Comparison of ENCODE assay signal across 18 cellular contexts in genomic region chr11:128305588-128305987, GRCh38.
A peak's percentile ranks its signal among the peaks of the same experiment; 100 is the strongest.
DNase-seq lines count a peak whose midpoint lies in the region; ATAC-seq and TF ChIP-seq lines count a peak whose summit lies in the region.
"Had no signal": no experiment of that assay in that cellular context is flagged by ENCODE, and none has a peak within 500 bp of the region (broad histone marks: within the 10 kb centered on the region; RNA-seq: fewer than 3 reads in every experiment).

No MANE protein-coding gene starts in this region.

- H3K4me1 Mint-ChIP-seq in activated CD4-positive, alpha-beta T cell treated with anti-CD3 and anti-CD28 coated beads, Interleukin-2, amount 10 ng/mL, durations not matched to agents 7 days and 5 days = peaks cover 74% of the 10 kb centered on the region
- peaks cover 57 to 76% of the 10 kb centered on the region in 2 donors for H3K4me1 Mint-ChIP-seq in natural killer cell treated with Interleukin-12 subunit alpha and Interleukin-12 subunit beta and Interleukin-15 and Interleukin-18, amount 100 ng/mL, for 72 hours (ENCODE audit: low read depth in 2 of 2)
- H3K4me1 Mint-ChIP-seq: mesothelial cell of epicardium had no signal

- peaks cover 38% of the 10 kb centered on the region for H3K36me3 Mint-ChIP-seq in activated CD4-positive, alpha-beta T cell treated with anti-CD3 and anti-CD28 coated beads, Interleukin-2, amount 10 ng/mL, durations not matched to agents 7 days and 5 days (ENCODE audit: low read depth)
- H3K36me3 Mint-ChIP-seq in activated naive CD4-positive, alpha-beta T cell treated with anti-CD3 and anti-CD28 coated beads, Interleukin-2, amount 50 U/mL, for 72 hours = peaks cover 11 to 32% of the 10 kb centered on the region in 2 donors
- peaks cover 5% of the 10 kb centered on the region for H3K36me3 Mint-ChIP-seq in natural killer cell treated with Interleukin-12 subunit alpha and Interleukin-12 subunit beta and Interleukin-15 and Interleukin-18, amount 100 ng/mL, for 72 hours
- H3K36me3 Mint-ChIP-seq: mesothelial cell of epicardium had no signal

- peak overlapping the region; percentile 40 for H3K4me3 Mint-ChIP-seq in activated CD4-positive, alpha-beta T cell treated with anti-CD3 and anti-CD28 coated beads, Interleukin-2, amount 10 ng/mL, durations not matched to agents 7 days and 5 days
- peak overlapping the region; percentile 85 for H3K4me3 Mint-ChIP-seq in natural killer cell treated with Interleukin-12 subunit alpha and Interleukin-12 subunit beta and Interleukin-15 and Interleukin-18, amount 100 ng/mL, for 72 hours
- H3K4me3 Mint-ChIP-seq: mesothelial cell of epicardium had no signal

- H4K20me1 ChIP-seq in KMS-11 (ENCODE audit: insufficient read depth) = no peaks in the 10 kb centered on the region

- no peak overlapping the region for H3K9ac ChIP-seq in KMS-11

- 0 out of 2 replicates have a peak overlapping the region, but pooled peaks have one; percentile 87 for H3K4me2 ChIP-seq in KMS-11

- H3K4me3 ChIP-seq in KMS-11 (IDR thresholded peaks at IDR 0.05; ENCODE audit: insufficient read depth, low read depth, low read length) = no peak overlapping the region
- H3K4me3 ChIP-seq: dorsolateral prefrontal cortex, MG63, thoracic aorta had no signal

- peak overlapping the region; percentile 91 for H3K27ac Mint-ChIP-seq in activated CD4-positive, alpha-beta T cell treated with anti-CD3 and anti-CD28 coated beads, Interleukin-2, amount 10 ng/mL, durations not matched to agents 7 days and 5 days
- H3K27ac Mint-ChIP-seq in activated naive CD4-positive, alpha-beta T cell treated with anti-CD3 and anti-CD28 coated beads, Interleukin-2, amount 50 U/mL, for 72 hours = peak overlapping the region; percentile 72 to 92
- H3K27ac Mint-ChIP-seq in natural killer cell treated with Interleukin-12 subunit alpha and Interleukin-12 subunit beta and Interleukin-15 and Interleukin-18, amount 100 ng/mL, for 72 hours = peak overlapping the region; percentile 88 to 97
- H3K27ac Mint-ChIP-seq: mesothelial cell of epicardium had no signal

- no peak overlapping the region for H3K27ac ChIP-seq in KMS-11
- H3K27ac ChIP-seq: dorsolateral prefrontal cortex, thoracic aorta had no signal

- no peaks in the 10 kb centered on the region for H3K27me3 Mint-ChIP-seq in activated CD4-positive, alpha-beta T cell treated with anti-CD3 and anti-CD28 coated beads, Interleukin-2, amount 10 ng/mL, durations not matched to agents 7 days and 5 days
- no peaks in the 10 kb centered on the region for H3K27me3 Mint-ChIP-seq in natural killer cell treated with Interleukin-12 subunit alpha and Interleukin-12 subunit beta and Interleukin-15 and Interleukin-18, amount 100 ng/mL, for 72 hours

- H3K27me3 ChIP-seq in KMS-11 (ENCODE audit: insufficient read depth, low read depth) = no peaks in the 10 kb centered on the region
- H3K27me3 ChIP-seq: MG63 had no signal

- no peak for DNase-seq in activated CD4-positive, alpha-beta T cell treated with anti-CD3 and anti-CD28 coated beads, Interleukin-2, amount 10 ng/mL, durations not matched to agents 7 days and 5 days
- DNase-seq in activated CD4-positive, alpha-beta T cell treated with anti-CD3 and anti-CD28 coated beads, Interleukin-2, amount 50 U/mL, for 1 hour = no peak
- no peak for DNase-seq in activated naive CD4-positive, alpha-beta T cell treated with anti-CD3 and anti-CD28 coated beads, Interleukin-2, amount 50 U/mL, for 72 hours (ENCODE audit: low spot score in 2 of 2)
- no peak for DNase-seq in natural killer cell treated with Interleukin-12 subunit alpha and Interleukin-12 subunit beta and Interleukin-15 and Interleukin-18, amount 100 ng/mL, for 72 hours (ENCODE audit: low spot score)
- DNase-seq in germinal center (ENCODE audit: low spot score) (no peak), Right ventricle myocardium inferior (ENCODE audit: missing footprints) (no peak), hypothalamus (lab: John Stamatoyannopoulos, UW) (no peak)
- DNase-seq: amniotic stem cell; C1 segment of cervical spinal cord; dorsolateral prefrontal cortex; GOT3; MG63; NCI-H1930; NCI-H446 treated with DMSO at 0.1 percent for 48 hours; stimulated activated CD4-positive, alpha-beta T cell treated with anti-CD3 and anti-CD28 coated beads, Interleukin-4, amount 100 ng/mL, for 4 hours had no signal

- H3K79me2 ChIP-seq in KMS-11 (ENCODE audit: insufficient read depth, low read depth) = no peaks in the 10 kb centered on the region

- peaks cover 55% of the 10 kb centered on the region for H3K4me1 ChIP-seq in KMS-11 (ENCODE audit: low read depth, poor library complexity, severe bottlenecking)

- H2AFZ ChIP-seq in KMS-11 (ENCODE audit: low read depth) = no peak overlapping the region

- no peak for ATAC-seq in activated naive CD4-positive, alpha-beta T cell treated with anti-CD3 and anti-CD28 coated beads, Interleukin-2, amount 50 U/mL, for 72 hours
- ATAC-seq in natural killer cell treated with Interleukin-12 subunit alpha and Interleukin-12 subunit beta and Interleukin-15 and Interleukin-18, amount 100 ng/mL, for 72 hours = no peak
- no peak for ATAC-seq in Right ventricle myocardium inferior

- H3K36me3 ChIP-seq in KMS-11 (ENCODE audit: insufficient read depth) = no peaks in the 10 kb centered on the region
- H3K36me3 ChIP-seq: MG63, thoracic aorta had no signal

- CTCF ChIA-PET in activated CD4-positive, alpha-beta T cell treated with anti-CD3 and anti-CD28 coated beads, Interleukin-2, amount 10 ng/mL, durations not matched to agents 7 days and 5 days (lab: Charles Lee) = interaction anchor here (0.9 to 1.9 kb wide), 7 partner anchors 9 to 225 kb away, joined by 3 to 5 read pairs (median 4); no protein-coding TSS in a partner anchor

- no peak for TF ChIP-seq CTCF in KMS-11 (conservative IDR thresholded peaks at IDR 0.05; ENCODE audit: low read depth, low read length)

- peaks cover 8% of the 10 kb centered on the region for H3K9me3 Mint-ChIP-seq in activated CD4-positive, alpha-beta T cell treated with anti-CD3 and anti-CD28 coated beads, Interleukin-2, amount 10 ng/mL, durations not matched to agents 7 days and 5 days
- H3K9me3 Mint-ChIP-seq in activated naive CD4-positive, alpha-beta T cell treated with anti-CD3 and anti-CD28 coated beads, Interleukin-2, amount 50 U/mL, for 72 hours = peaks cover 0 to 7% of the 10 kb centered on the region in 2 donors
- H3K9me3 Mint-ChIP-seq in natural killer cell treated with Interleukin-12 subunit alpha and Interleukin-12 subunit beta and Interleukin-15 and Interleukin-18, amount 100 ng/mL, for 72 hours = no peaks in the 10 kb centered on the region
- H3K9me3 Mint-ChIP-seq: mesothelial cell of epicardium had no signal

- intact Hi-C loops in Right ventricle myocardium inferior (cut with DNase I) = no loop called here

- POLR2A ChIA-PET in activated CD4-positive, alpha-beta T cell treated with anti-CD3 and anti-CD28 coated beads, Interleukin-2, amount 10 ng/mL, durations not matched to agents 7 days and 5 days (lab: Charles Lee) = interaction anchor here (0.8 kb wide), 1 partner anchor 13 kb away, joined by 3 read pairs; no protein-coding TSS in a partner anchor
